ENCODE assay signal across 16 cellular contexts in genomic region chr3:47299396-47300318, GRCh38. TPM values are rescaled to one million over a fixed set of nuclear protein-coding genes. Genes with fewer than 3 reads are reported as not detected.
DNase-seq lines count a peak whose midpoint lies in the region; ATAC-seq and TF ChIP-seq lines count a peak whose summit lies in the region.
"Had no signal": no experiment of that assay in that cellular context is flagged by ENCODE, and none has a peak within 500 bp of the region (broad histone marks: within the 10 kb centered on the region; RNA-seq: fewer than 3 reads in every experiment).

No MANE protein-coding gene starts in this region.

- no peaks in the 10 kb centered on the region for H3K27me3 ChIP-seq in hepatocyte

- H3K4me3 Mint-ChIP-seq in stimulated activated naive CD8-positive, alpha-beta T cell treated with anti-CD3 and anti-CD28 coated beads, Interleukin-15, amount 100 ng/mL, for 72 hours, result no peak overlapping the region
- H3K4me3 Mint-ChIP-seq in type B pancreatic cell, result no peak overlapping the region

- no peaks in the 10 kb centered on the region for H3K9me2 ChIP-seq in hepatocyte (replicated peaks; ENCODE audit: insufficient read depth)

- peaks cover 32% of the 10 kb centered on the region for H3K4me1 Mint-ChIP-seq in stimulated activated naive CD8-positive, alpha-beta T cell treated with anti-CD3 and anti-CD28 coated beads, Interleukin-15, amount 100 ng/mL, for 72 hours
- peaks cover 8% of the 10 kb centered on the region for H3K4me1 Mint-ChIP-seq in type B pancreatic cell (ENCODE audit: unreplicated experiment)

- TF ChIP-seq CTCF in hepatocyte (IDR thresholded peaks at IDR 0.05; ENCODE audit: poor library complexity) (no peak), type B pancreatic cell (conservative IDR thresholded peaks at IDR 0.05) (no peak)

- H3K9me3 Mint-ChIP-seq in stimulated activated naive CD8-positive, alpha-beta T cell treated with anti-CD3 and anti-CD28 coated beads, Interleukin-15, amount 100 ng/mL, for 72 hours, result no peaks in the 10 kb centered on the region
- no peaks in the 10 kb centered on the region for H3K9me3 Mint-ChIP-seq in type B pancreatic cell
- H3K9me3 Mint-ChIP-seq: CD4-positive, CD25-positive, alpha-beta regulatory T cell had no signal

- H3K9me3 ChIP-seq in hepatocyte (ENCODE audit: low read depth), result no peaks in the 10 kb centered on the region

- H3K36me3 Mint-ChIP-seq in type B pancreatic cell, result peaks cover 12% of the 10 kb centered on the region

- H3K79me2 ChIP-seq in hepatocyte, result peaks cover 63% of the 10 kb centered on the region

- H3K27me3 Mint-ChIP-seq in stimulated activated naive CD8-positive, alpha-beta T cell treated with anti-CD3 and anti-CD28 coated beads, Interleukin-15, amount 100 ng/mL, for 72 hours, result no peaks in the 10 kb centered on the region
- H3K27me3 Mint-ChIP-seq in type B pancreatic cell, result no peaks in the 10 kb centered on the region
- H3K27me3 Mint-ChIP-seq: CD4-positive, CD25-positive, alpha-beta regulatory T cell had no signal

- no peaks in the 10 kb centered on the region for H4K20me1 ChIP-seq in hepatocyte (ENCODE audit: insufficient read depth, poor library complexity, severe bottlenecking)

- no peaks in the 10 kb centered on the region for H3K4me1 ChIP-seq in hepatocyte (ENCODE audit: insufficient read depth)

- 90% methylated on average over 9 of the region's 9 CpGs for WGBS in hepatocyte (ENCODE audit: low lambda C conversion rate, missing lambda C conversion rate)

- no peak for ATAC-seq in stimulated activated naive CD8-positive, alpha-beta T cell treated with anti-CD3 and anti-CD28 coated beads, Interleukin-15, amount 100 ng/mL, for 72 hours
- no peak for ATAC-seq in stimulated activated naive CD8-positive, alpha-beta T cell treated with anti-CD3 and anti-CD28 coated beads, Interleukin-15, Interleukin-2, amounts not matched to agents 100 U/mL and 50 U/mL, for 24 hours

- no peaks in the 10 kb centered on the region for H3K36me3 ChIP-seq in hepatocyte (replicated peaks; ENCODE audit: insufficient read depth, low read depth)

- no peak overlapping the region for H3K27ac ChIP-seq in hepatocyte

- H2AFZ ChIP-seq in hepatocyte, result no peak overlapping the region

- no peak overlapping the region for H3K4me3 ChIP-seq in hepatocyte

- H3K4me2 ChIP-seq in hepatocyte, result no peak overlapping the region

- POLR2A ChIA-PET in HEK293T (lab: Yijun Ruan, JAX), result no interaction called here

- peak overlapping the region; percentile 6 to 34 for H3K27ac Mint-ChIP-seq in stimulated activated naive CD8-positive, alpha-beta T cell treated with anti-CD3 and anti-CD28 coated beads, Interleukin-15, amount 100 ng/mL, for 72 hours
- H3K27ac Mint-ChIP-seq in type B pancreatic cell, result peak overlapping the region; percentile 79

- no peak for DNase-seq in stimulated activated naive CD8-positive, alpha-beta T cell treated with anti-CD3 and anti-CD28 coated beads, Interleukin-15, amount 100 ng/mL, for 72 hours
- DNase-seq in stimulated activated naive CD8-positive, alpha-beta T cell treated with anti-CD3 and anti-CD28 coated beads, Interleukin-15, Interleukin-2, amounts not matched to agents 100 U/mL and 50 U/mL, for 24 hours, result no peak
- DNase-seq in NOMO-1 treated with DMSO at 0.1 percent for 48 hours (lab: John Stamatoyannopoulos, UW; ENCODE audit: unreplicated experiment) (peak; percentile 11), hepatocyte (ENCODE audit: low spot score) (peak; percentile 26), type B pancreatic cell (ENCODE audit: extremely low spot score, unreplicated experiment) (no peak), DMS 273 (lab: John Stamatoyannopoulos, UW; ENCODE audit: unreplicated experiment) (no peak), HEK293T (ENCODE audit: extremely low spot score) (no peak)
- DNase-seq in stimulated activated CD4-positive, alpha-beta T cell treated with anti-CD3 and anti-CD28 coated beads, Interleukin-1b, Interleukin-23, amount 100 ng/mL, for 48 hours, result no peak
- DNase-seq: CD4-positive, CD25-positive, alpha-beta regulatory T cell; IMR-90; NCI-H1092 treated with DMSO at 0.1 percent for 48 hours; NCI-H187; NCI-H2171; NCI-H446 treated with DMSO at 0.1 percent for 48 hours; NCI-H748 treated with DMSO at 0.1 percent for 48 hours; SHP77 treated with DMSO at 0.1 percent for 48 hours had no signal

- CTCF ChIA-PET in HEK293T (lab: Yijun Ruan, JAX), result no interaction called here

TF ChIP-seq in HEK293T, 16 proteins besides CTCF, POLR2A, EP300 and RAD21:
- TF ChIP-seq FOXM1 (IDR thresholded peaks at IDR 0.05; ENCODE audit: borderline replicate concordance) (no peak), NFRKB (IDR thresholded peaks at IDR 0.05) (no peak), LEF1 (IDR thresholded peaks at IDR 0.05; ENCODE audit: borderline replicate concordance) (no peak), BHLHE40 (IDR thresholded peaks at IDR 0.05; ENCODE audit: borderline replicate concordance) (no peak), ZNF384 (IDR thresholded peaks at IDR 0.05) (no peak), SUZ12 (IDR thresholded peaks at IDR 0.05) (no peak), PKNOX1 (IDR thresholded peaks at IDR 0.05) (no peak), L3MBTL2 (conservative IDR thresholded peaks at IDR 0.05) (no peak), FOXA1 (IDR thresholded peaks at IDR 0.05) (no peak), TARDBP (IDR thresholded peaks at IDR 0.05) (no peak), CTBP1 (IDR thresholded peaks at IDR 0.05; ENCODE audit: borderline replicate concordance) (no peak), SP1 (IDR thresholded peaks at IDR 0.05) (no peak), ARNT (IDR thresholded peaks at IDR 0.05) (no peak), HDGF (IDR thresholded peaks at IDR 0.05; ENCODE audit: borderline replicate concordance) (no peak), FOXK2 (IDR thresholded peaks at IDR 0.05) (no peak), ELF4 (IDR thresholded peaks at IDR 0.05) (no peak)

RNA-seq across cellular contexts. Expression of gene KLHL18, which starts 16.9 kb away (rescaled TPM):
- 10.8 and 11.6 TPM in 2 replicates for total RNA-seq in hepatocyte
- 13.6 and 15.1 TPM in 2 replicates for polyA plus RNA-seq in hepatocyte
- total RNA-seq in type B pancreatic cell (ENCODE audit: low replicate concordance), result 27.3 and 29.1 TPM in 2 replicates

RNA-seq across cellular contexts. Expression of gene KIF9, which starts 17.1 kb away (rescaled TPM):
- total RNA-seq in hepatocyte (4.2 and 10.4 TPM in 2 replicates), type B pancreatic cell (ENCODE audit: low replicate concordance) (13.7 and 14.8 TPM in 2 replicates)
- polyA plus RNA-seq in hepatocyte, result 5.3 and 9.8 TPM in 2 replicates

Comparison
In these comparisons a context has a peak if more than half of its experiments do, and no peak if none do; other contexts are left out.
1. DNase-seq: peak in NOMO-1 treated with DMSO at 0.1 percent for 48 hours (single experiment) and hepatocyte (single experiment); none in stimulated activated naive CD8-positive, alpha-beta T cell treated with anti-CD3 and anti-CD28 coated beads, Interleukin-15, amount 100 ng/mL, for 72 hours (0 of 2), stimulated activated naive CD8-positive, alpha-beta T cell treated with anti-CD3 and anti-CD28 coated beads, Interleukin-15, Interleukin-2, amounts not matched to agents 100 U/mL and 50 U/mL, for 24 hours (single experiment), type B pancreatic cell (single experiment), DMS 273 (single experiment), stimulated activated CD4-positive, alpha-beta T cell treated with anti-CD3 and anti-CD28 coated beads, Interleukin-1b, Interleukin-23, amount 100 ng/mL, for 48 hours (single experiment) and HEK293T (single experiment).